15 cellular contexts compared by ENCODE assay signal in the genomic region with DNA sequence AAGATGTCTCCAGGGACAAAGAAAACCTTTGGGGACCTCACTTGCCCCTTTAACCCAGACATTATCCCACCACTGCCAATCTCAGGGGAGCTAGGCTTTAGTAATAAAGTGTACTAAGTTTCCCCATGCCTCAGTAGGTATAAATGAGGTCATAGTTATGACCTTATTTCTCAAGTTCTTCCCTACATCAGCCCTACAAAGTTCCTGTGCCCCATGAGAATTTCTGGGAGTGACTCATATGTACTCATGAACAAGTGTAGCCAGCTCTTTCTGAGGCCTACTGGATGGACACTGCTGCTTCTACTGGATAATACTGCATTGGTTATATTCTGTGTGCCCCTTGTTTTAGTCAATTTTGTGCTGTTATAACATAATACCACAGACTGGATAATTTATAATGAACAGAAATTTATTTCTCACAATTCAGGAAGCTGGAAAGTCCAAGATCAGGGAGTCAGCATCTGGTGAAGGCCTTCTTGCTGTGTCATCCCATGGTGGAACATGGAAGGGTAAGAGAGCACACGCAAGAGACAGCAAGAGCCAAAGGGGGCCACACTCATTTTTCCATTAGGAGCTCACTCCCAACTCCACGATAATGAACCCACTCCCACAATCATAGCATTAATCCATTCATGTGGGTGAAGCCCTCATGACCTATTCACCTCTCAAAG. TPM values are rescaled to one million over a fixed set of nuclear protein-coding genes. Genes with fewer than 3 reads are reported as not detected.
DNase-seq lines count a peak whose midpoint lies in the region; ATAC-seq, FAIRE-seq and TF ChIP-seq lines count a peak whose summit lies in the region.
"Had no signal": no experiment of that assay in that cellular context is flagged by ENCODE, and none has a peak within 500 bp of the region (broad histone marks: within the 10 kb centered on the region; RNA-seq: fewer than 3 reads in every experiment).

No MANE protein-coding gene starts in this region.

- DNase-seq in DMS53 (lab: John Stamatoyannopoulos, UW) (peak; percentile 48), DMS53 treated with DMSO at 0.1 percent for 48 hours (lab: John Stamatoyannopoulos, UW; ENCODE audit: unreplicated experiment) (no peak), epithelial cell of esophagus (ENCODE audit: low read depth) (peak; percentile 90), hepatocyte (ENCODE audit: low spot score) (no peak), aorta (no peak), NCI-H1930 (lab: John Stamatoyannopoulos, UW) (no peak), GM12891 (ENCODE audit: insufficient read length, low spot score) (no peak)
- DNase-seq: activated naive CD4-positive, alpha-beta T cell treated with Interleukin-2 at 50 U/mL for 16 hours; Calu3; NCI-H1105 treated with DMSO at 0.1 percent for 48 hours had no signal

- 97% methylated on average over 2 of the region's 2 CpGs for WGBS in hepatocyte (ENCODE audit: low lambda C conversion rate, missing lambda C conversion rate)
- 99 to 100% methylated on average over 2 of the region's 2 CpGs for WGBS in aorta, 2 donors

- H3K4me3 ChIP-seq in epithelial cell of esophagus (ENCODE audit: low read length): no peak overlapping the region
- no peak overlapping the region for H3K4me3 ChIP-seq in hepatocyte
- no peak overlapping the region for H3K4me3 ChIP-seq in aorta (ENCODE audit: low read length in 2 of 2)
- H3K4me3 ChIP-seq: esophagus muscularis mucosa, tibial artery had no signal

- no peak overlapping the region for H2AFZ ChIP-seq in hepatocyte

- no peaks in the 10 kb centered on the region for H4K20me1 ChIP-seq in hepatocyte (ENCODE audit: insufficient read depth, poor library complexity, severe bottlenecking)

- no peaks in the 10 kb centered on the region for H3K27me3 ChIP-seq in hepatocyte
- no peaks in the 10 kb centered on the region for H3K27me3 ChIP-seq in aorta (ENCODE audit: control insufficient read depth in 1 of 2, insufficient read depth in 2 of 2, low read length in 1 of 2)
- H3K27me3 ChIP-seq: esophagus muscularis mucosa, tibial artery had no signal

- H3K4me2 ChIP-seq in hepatocyte: no peak overlapping the region

- TF ChIP-seq CTCF in epithelial cell of esophagus (IDR thresholded peaks at IDR 0.05; ENCODE audit: insufficient read depth, low read depth, low read length, missing control alignments) (no peak), hepatocyte (IDR thresholded peaks at IDR 0.05; ENCODE audit: poor library complexity) (no peak)

- H3K79me2 ChIP-seq in hepatocyte: no peaks in the 10 kb centered on the region

- intact Hi-C loops in aorta (cut with DNase I): no loop called here

- no peaks in the 10 kb centered on the region for H3K9me2 ChIP-seq in hepatocyte (replicated peaks; ENCODE audit: insufficient read depth)

- H3K27ac ChIP-seq in hepatocyte (peak overlapping the region; percentile 4), aorta (ENCODE audit: low read depth in 1 of 2, low read length in 2 of 2) (no peak overlapping the region)
- H3K27ac ChIP-seq: 22Rv1, tibial artery had no signal

- H3K4me1 ChIP-seq in hepatocyte (ENCODE audit: insufficient read depth) (no peaks in the 10 kb centered on the region), aorta (ENCODE audit: control insufficient read depth in 1 of 2, insufficient read depth in 2 of 2, low read length in 2 of 2) (no peaks in the 10 kb centered on the region)

- ATAC-seq in aorta (ENCODE audit: low FRiP score) (peak; percentile 53), GM19467 (IDR thresholded peaks at IDR 0.05; ENCODE audit: unreplicated experiment) (no peak)
- ATAC-seq: natural killer cell treated with Interleukin-12 subunit alpha and Interleukin-12 subunit beta and Interleukin-15 and Interleukin-18, amount 100 ng/mL, for 72 hours had no signal

- TF ChIP-seq POLR2A in GM12891 (IDR thresholded peaks at IDR 0.05; ENCODE audit: low read depth, low read length): no peak

- FAIRE-seq in GM12891 (lab: Jason Lieb, UNC): no peak

- H3K36me3 ChIP-seq in hepatocyte (replicated peaks; ENCODE audit: insufficient read depth, low read depth): no peaks in the 10 kb centered on the region
- peaks cover 0 to 2% of the 10 kb centered on the region in 2 donors for H3K36me3 ChIP-seq in aorta (ENCODE audit: control insufficient read depth in 1 of 2, insufficient read depth in 2 of 2, low read length in 1 of 2)
- H3K36me3 ChIP-seq: esophagus muscularis mucosa, tibial artery had no signal

- H3K9me3 ChIP-seq in hepatocyte (ENCODE audit: low read depth) (no peaks in the 10 kb centered on the region), aorta (ENCODE audit: control insufficient read depth, low read length) (no peaks in the 10 kb centered on the region)
- H3K9me3 ChIP-seq: esophagus muscularis mucosa, tibial artery had no signal

TF ChIP-seq in GM12891, 5 proteins besides CTCF, POLR2A, EP300 and RAD21:
- TF ChIP-seq SPI1 (IDR thresholded peaks at IDR 0.05; ENCODE audit: low read depth, low read length) (no peak), POLR2AphosphoS5 (IDR thresholded peaks at IDR 0.05; ENCODE audit: low read depth, low read length) (no peak), POU2F2 (IDR thresholded peaks at IDR 0.05; ENCODE audit: low read depth, low read length) (no peak), TAF1 (IDR thresholded peaks at IDR 0.05; ENCODE audit: low read depth, low read length) (no peak), PAX5 (IDR thresholded peaks at IDR 0.05; ENCODE audit: insufficient read depth, low read length, severe bottlenecking) (no peak)

RNA-seq across cellular contexts. Expression of gene ST3GAL5, which starts 25.2 kb away (rescaled TPM):
- total RNA-seq in hepatocyte: 25.6 and 36.5 TPM in 2 replicates
- polyA plus RNA-seq in hepatocyte: 24.4 and 24.7 TPM in 2 replicates
- 10 to 100 TPM; 15.7 to 29.8 TPM for total RNA-seq in aorta
- 10 to 100 TPM in 1 of 2 donors, 1 to 10 TPM in 1; 3.3 to 15.8 TPM for polyA plus RNA-seq in aorta
- 3.6 TPM for polyA plus RNA-seq in GM12891 (2012; ENCODE audit: low read depth, missing spikeins)

Comparison
In these comparisons a context has a peak if more than half of its experiments do, and no peak if none do; other contexts are left out.
1. DNase-seq: peak in DMS53 (single experiment) and epithelial cell of esophagus (single experiment); none in DMS53 treated with DMSO at 0.1 percent for 48 hours (single experiment), hepatocyte (single experiment), aorta (0 of 2), NCI-H1930 (0 of 2) and GM12891 (single experiment).